27 cellular contexts compared by ENCODE assay signal in genomic region chr10:18437486-18437885, GRCh38.
DNase-seq lines count a peak whose midpoint lies in the region; ATAC-seq and TF ChIP-seq lines count a peak whose summit lies in the region.
"Had no signal": no experiment of that assay in that cellular context is flagged by ENCODE, and none has a peak within 500 bp of the region (broad histone marks: within the 10 kb centered on the region; RNA-seq: fewer than 3 reads in every experiment).

No MANE protein-coding gene starts in this region.

- CTCF ChIA-PET in activated CD4-positive, alpha-beta T cell treated with anti-CD3 and anti-CD28 coated beads for 36 hours (lab: Charles Lee): no interaction called here

- no peaks in the 10 kb centered on the region for H3K9me3 Mint-ChIP-seq in activated CD4-positive, alpha-beta T cell treated with anti-CD3 and anti-CD28 coated beads for 36 hours (ENCODE audit: low read depth)
- H3K9me3 Mint-ChIP-seq: activated CD4-positive, alpha-beta memory T cell treated with anti-CD3 and anti-CD28 coated beads for 36 hours; activated naive CD4-positive, alpha-beta T cell treated with anti-CD3 and anti-CD28 coated beads for 36 hours; activated T-helper 1 cell treated with anti-CD3 and anti-CD28 coated beads, Interleukin-12 subunit alpha, Interleukin-12 subunit beta, Interleukin-2, Interleukin-4 antibody, amounts not matched to agents 30 ng/mL and 10 ng/mL and 1 ng/mL, durations not matched to agents 14 hours and 24 hours and 36 hours; H9; T-helper 1 cell treated with Interleukin-12 subunit alpha and Interleukin-12 subunit beta and Interleukin-4 antibody, amounts not matched to agents 30 μg/mL and 1 μg/mL, for 36 hours had no signal

- no peaks in the 10 kb centered on the region for H3K36me3 Mint-ChIP-seq in activated CD4-positive, alpha-beta T cell treated with anti-CD3 and anti-CD28 coated beads for 36 hours (ENCODE audit: low read depth)
- H3K36me3 Mint-ChIP-seq: activated CD4-positive, alpha-beta memory T cell treated with anti-CD3 and anti-CD28 coated beads for 36 hours; immature natural killer cell had no signal

- H3K4me3 Mint-ChIP-seq in activated CD4-positive, alpha-beta T cell treated with anti-CD3 and anti-CD28 coated beads for 36 hours: no peak overlapping the region
- H3K4me3 Mint-ChIP-seq: activated CD4-positive, alpha-beta memory T cell treated with anti-CD3 and anti-CD28 coated beads for 36 hours; activated naive CD4-positive, alpha-beta T cell treated with anti-CD3 and anti-CD28 coated beads for 36 hours; activated T-helper 1 cell treated with anti-CD3 and anti-CD28 coated beads, Interleukin-12 subunit alpha, Interleukin-12 subunit beta, Interleukin-2, Interleukin-4 antibody, amounts not matched to agents 30 ng/mL and 10 ng/mL and 1 ng/mL, durations not matched to agents 14 hours and 24 hours and 36 hours; H9; immature natural killer cell; T-helper 1 cell treated with Interleukin-12 subunit alpha and Interleukin-12 subunit beta and Interleukin-4 antibody, amounts not matched to agents 30 μg/mL and 1 μg/mL, for 36 hours had no signal

- H3K27me3 Mint-ChIP-seq in activated CD4-positive, alpha-beta T cell treated with anti-CD3 and anti-CD28 coated beads for 36 hours: no peaks in the 10 kb centered on the region
- H3K27me3 Mint-ChIP-seq: activated CD4-positive, alpha-beta memory T cell treated with anti-CD3 and anti-CD28 coated beads for 36 hours had no signal

- POLR2A ChIA-PET in activated CD4-positive, alpha-beta T cell treated with anti-CD3 and anti-CD28 coated beads for 36 hours (lab: Charles Lee): no interaction called here

- ATAC-seq in right cardiac atrium: no peak
- ATAC-seq in activated CD4-positive, alpha-beta T cell treated with anti-CD3 and anti-CD28 coated beads for 36 hours: no peak
- ATAC-seq: activated CD4-positive, CD25-positive, alpha-beta regulatory T cell treated with anti-CD3 and anti-CD28 coated beads, Interleukin-2, amount 50 U/mL, for 24 hours; gastroesophageal sphincter had no signal

- H3K27ac ChIP-seq in left ventricle myocardium inferior (replicated peaks) (peak overlapping the region; percentile 92), right cardiac atrium (ENCODE audit: low read length) (no peak overlapping the region)
- H3K27ac ChIP-seq: adrenal gland, BLaER1, coronary artery, stomach, thyroid gland had no signal

- intact Hi-C loops in left ventricle myocardium inferior (cut with micrococcal nuclease): no loop called here
- intact Hi-C loops in right cardiac atrium (cut with DNase I): no loop called here
- intact Hi-C loops in activated CD4-positive, alpha-beta T cell treated with anti-CD3 and anti-CD28 coated beads for 36 hours (cut with DNase I, micrococcal nuclease): no loop called here

- no peak overlapping the region for H3K27ac Mint-ChIP-seq in activated CD4-positive, alpha-beta T cell treated with anti-CD3 and anti-CD28 coated beads for 36 hours
- H3K27ac Mint-ChIP-seq: activated CD4-positive, alpha-beta memory T cell treated with anti-CD3 and anti-CD28 coated beads for 36 hours; activated naive CD4-positive, alpha-beta T cell treated with anti-CD3 and anti-CD28 coated beads for 36 hours; activated T-helper 1 cell treated with anti-CD3 and anti-CD28 coated beads, Interleukin-12 subunit alpha, Interleukin-12 subunit beta, Interleukin-2, Interleukin-4 antibody, amounts not matched to agents 30 ng/mL and 10 ng/mL and 1 ng/mL, durations not matched to agents 14 hours and 24 hours and 36 hours; H9; immature natural killer cell; T-helper 1 cell treated with Interleukin-12 subunit alpha and Interleukin-12 subunit beta and Interleukin-4 antibody, amounts not matched to agents 30 μg/mL and 1 μg/mL, for 36 hours had no signal

- DNase-seq in left ventricle myocardium inferior: no peak
- no peak for DNase-seq in right cardiac atrium
- DNase-seq in NCI-H226: peak; percentile 59
- peak; percentile 4 for DNase-seq in choroid plexus epithelial cell (ENCODE audit: low read depth)
- DNase-seq in NCI-H187 treated with DMSO at 0.1 percent for 48 hours (lab: John Stamatoyannopoulos, UW): no peak
- no peak for DNase-seq in activated CD4-positive, alpha-beta T cell treated with anti-CD3 and anti-CD28 coated beads for 36 hours
- DNase-seq in MV-4-11 (lab: John Stamatoyannopoulos, UW): no peak
- DNase-seq in retina: no peak
- DNase-seq: activated CD4-positive, alpha-beta memory T cell treated with anti-CD3 and anti-CD28 coated beads for 36 hours; activated CD8-positive, alpha-beta memory T cell treated with anti-CD3 and anti-CD28 coated beads, Interleukin-2, amount 50 U/mL, for 4 hours; activated naive CD4-positive, alpha-beta T cell treated with anti-CD3 and anti-CD28 coated beads for 36 hours; adrenal gland; DMS79 treated with DMSO at 0.1 percent for 48 hours; H9; immature natural killer cell; left ventricle myocardium superior; NCI-H1417; NCI-H2081 treated with DMSO at 0.1 percent for 48 hours; posterior cingulate gyrus; stomach; thyroid gland had no signal

- 65% methylated on average over 5 of the region's 5 CpGs for WGBS in right cardiac atrium

- no peaks in the 10 kb centered on the region for H3K4me1 Mint-ChIP-seq in activated CD4-positive, alpha-beta T cell treated with anti-CD3 and anti-CD28 coated beads for 36 hours
- H3K4me1 Mint-ChIP-seq: H9, immature natural killer cell had no signal

- TF ChIP-seq CTCF in left ventricle myocardium inferior (IDR thresholded peaks at IDR 0.05; ENCODE audit: borderline replicate concordance): no peak
- TF ChIP-seq CTCF in choroid plexus epithelial cell (conservative IDR thresholded peaks at IDR 0.05; ENCODE audit: low read depth, low read length): no peak

- H3K4me1 ChIP-seq in left ventricle myocardium inferior (peaks cover 50% of the 10 kb centered on the region), right cardiac atrium (ENCODE audit: control insufficient read depth, insufficient read depth, low read length) (peaks cover 1% of the 10 kb centered on the region)
- H3K4me1 ChIP-seq: adrenal gland, BLaER1, stomach, thyroid gland had no signal

- H3K4me3 ChIP-seq in left ventricle myocardium inferior (no peak overlapping the region), right cardiac atrium (ENCODE audit: low read length) (no peak overlapping the region), choroid plexus epithelial cell (ENCODE audit: low read depth, low read length) (no peak overlapping the region)
- H3K4me3 ChIP-seq: adrenal gland, BLaER1, coronary artery, gastroesophageal sphincter, stomach, thyroid gland had no signal

- H3K27me3 ChIP-seq in left ventricle myocardium inferior (ENCODE audit: low read depth): no peaks in the 10 kb centered on the region
- no peaks in the 10 kb centered on the region for H3K27me3 ChIP-seq in right cardiac atrium (ENCODE audit: control insufficient read depth, insufficient read depth)
- H3K27me3 ChIP-seq: adrenal gland, BLaER1, gastroesophageal sphincter, stomach, thyroid gland had no signal

- H3K36me3 ChIP-seq in left ventricle myocardium inferior: no peaks in the 10 kb centered on the region
- H3K36me3 ChIP-seq: adrenal gland, BLaER1, gastroesophageal sphincter, stomach, thyroid gland had no signal

- H3K9me3 ChIP-seq in left ventricle myocardium inferior (replicated peaks) (no peaks in the 10 kb centered on the region), right cardiac atrium (ENCODE audit: control insufficient read depth, low read length) (no peaks in the 10 kb centered on the region)
- H3K9me3 ChIP-seq: adrenal gland, BLaER1, gastroesophageal sphincter, stomach, thyroid gland had no signal

Comparison
In these comparisons a context has a peak if more than half of its experiments do, and no peak if none do; other contexts are left out.
1. DNase-seq: peak in NCI-H226 (single experiment) and choroid plexus epithelial cell (single experiment); none in left ventricle myocardium inferior (single experiment), right cardiac atrium (0 of 3), NCI-H187 treated with DMSO at 0.1 percent for 48 hours (single experiment), activated CD4-positive, alpha-beta T cell treated with anti-CD3 and anti-CD28 coated beads for 36 hours (single experiment), MV-4-11 (single experiment) and retina (single experiment).